In genomic region chr5:158780656-158781237, GRCh38 we compare ENCODE assay signal across 13 cellular contexts.
DNase-seq lines count a peak whose midpoint lies in the region; ATAC-seq and FAIRE-seq lines count a peak whose summit lies in the region.
"Had no signal": no experiment of that assay in that cellular context is flagged by ENCODE, and none has a peak within 500 bp of the region (broad histone marks: within the 10 kb centered on the region; RNA-seq: fewer than 3 reads in every experiment).

No MANE protein-coding gene starts in this region.

- no peaks in the 10 kb centered on the region for H3K27me3 ChIP-seq in effector memory CD4-positive, alpha-beta T cell (replicated peaks; ENCODE audit: control insufficient read depth, insufficient read depth, low read length, poor library complexity, severe bottlenecking)
- H3K27me3 ChIP-seq: gastrocnemius medialis had no signal

- no peak for DNase-seq in effector memory CD4-positive, alpha-beta T cell
- DNase-seq in RCC 7860 (ENCODE audit: low spot score), result no peak
- DNase-seq in NOMO-1 (lab: John Stamatoyannopoulos, UW; ENCODE audit: unreplicated experiment in 2 of 2), result no peak
- DNase-seq: activated naive CD8-positive, alpha-beta T cell treated with anti-CD3 and anti-CD28 coated beads, Interleukin-2, amount 10 ng/mL, durations not matched to agents 7 days and 5 days; CD4-positive, alpha-beta T cell; central memory CD4-positive, alpha-beta T cell; gastrocnemius medialis; NCI-H2171 had no signal

- no peak overlapping the region for H3K27ac ChIP-seq in effector memory CD4-positive, alpha-beta T cell (ENCODE audit: insufficient read depth, low read length, poor library complexity, severe bottlenecking)
- H3K27ac ChIP-seq: skin epidermis had no signal

- peaks cover 64% of the 10 kb centered on the region for H3K4me1 Mint-ChIP-seq in stimulated activated memory B cell treated with anti-CD40 and anti-IgM and Interleukin-4, amounts not matched to agents 10 μg/mL and 1 μg/mL and 100 μg/mL, for 72 hours
- H3K4me1 Mint-ChIP-seq: activated naive CD8-positive, alpha-beta T cell treated with anti-CD3 and anti-CD28 coated beads, Interleukin-2, amount 10 ng/mL, durations not matched to agents 7 days and 5 days had no signal

- H3K36me3 ChIP-seq in effector memory CD4-positive, alpha-beta T cell (ENCODE audit: control insufficient read depth, insufficient read depth, low read length), result no peaks in the 10 kb centered on the region
- H3K36me3 ChIP-seq: gastrocnemius medialis had no signal

- no peak overlapping the region for H3K4me3 Mint-ChIP-seq in stimulated activated memory B cell treated with anti-CD40 and anti-IgM and Interleukin-4, amounts not matched to agents 10 μg/mL and 1 μg/mL and 100 μg/mL, for 72 hours
- H3K4me3 Mint-ChIP-seq: activated naive CD8-positive, alpha-beta T cell treated with anti-CD3 and anti-CD28 coated beads, Interleukin-2, amount 10 ng/mL, durations not matched to agents 7 days and 5 days; CD4-positive, alpha-beta T cell had no signal

- H3K4me3 ChIP-seq in effector memory CD4-positive, alpha-beta T cell (ENCODE audit: insufficient read depth, low read depth, low read length, poor library complexity, severe bottlenecking), result no peak overlapping the region
- H3K4me3 ChIP-seq: gastrocnemius medialis, skin epidermis had no signal

- peak; percentile 83 for ATAC-seq in GM18867 (IDR thresholded peaks at IDR 0.05; ENCODE audit: unreplicated experiment)
- ATAC-seq in GM21390 (IDR thresholded peaks at IDR 0.05; ENCODE audit: unreplicated experiment), result peak; percentile 75
- ATAC-seq in HG03135 (IDR thresholded peaks at IDR 0.05; ENCODE audit: unreplicated experiment), result peak; percentile 65
- no peak for ATAC-seq in stimulated activated memory B cell treated with anti-CD40 and anti-IgM and Interleukin-4, amounts not matched to agents 10 μg/mL and 1 μg/mL and 100 μg/mL, for 72 hours
- ATAC-seq: gastrocnemius medialis had no signal

- peaks cover 50% of the 10 kb centered on the region for H3K36me3 Mint-ChIP-seq in stimulated activated memory B cell treated with anti-CD40 and anti-IgM and Interleukin-4, amounts not matched to agents 10 μg/mL and 1 μg/mL and 100 μg/mL, for 72 hours
- H3K36me3 Mint-ChIP-seq: activated naive CD8-positive, alpha-beta T cell treated with anti-CD3 and anti-CD28 coated beads, Interleukin-2, amount 10 ng/mL, durations not matched to agents 7 days and 5 days had no signal

- no peaks in the 10 kb centered on the region for H3K9me3 ChIP-seq in effector memory CD4-positive, alpha-beta T cell (ENCODE audit: control insufficient read depth, low read length)
- H3K9me3 ChIP-seq: gastrocnemius medialis had no signal

- H3K4me1 ChIP-seq in effector memory CD4-positive, alpha-beta T cell (ENCODE audit: control insufficient read depth, insufficient read depth, low read length, poor library complexity, severe bottlenecking), result no peaks in the 10 kb centered on the region

- H3K9me3 Mint-ChIP-seq in stimulated activated memory B cell treated with anti-CD40 and anti-IgM and Interleukin-4, amounts not matched to agents 10 μg/mL and 1 μg/mL and 100 μg/mL, for 72 hours, result no peaks in the 10 kb centered on the region
- H3K9me3 Mint-ChIP-seq: CD4-positive, alpha-beta T cell had no signal

- no peak for FAIRE-seq in RCC 7860 (lab: Jason Lieb, UNC)

- no peaks in the 10 kb centered on the region for H3K27me3 Mint-ChIP-seq in stimulated activated memory B cell treated with anti-CD40 and anti-IgM and Interleukin-4, amounts not matched to agents 10 μg/mL and 1 μg/mL and 100 μg/mL, for 72 hours
- H3K27me3 Mint-ChIP-seq: activated naive CD8-positive, alpha-beta T cell treated with anti-CD3 and anti-CD28 coated beads, Interleukin-2, amount 10 ng/mL, durations not matched to agents 7 days and 5 days; CD4-positive, alpha-beta T cell had no signal

- H3K27ac Mint-ChIP-seq in stimulated activated memory B cell treated with anti-CD40 and anti-IgM and Interleukin-4, amounts not matched to agents 10 μg/mL and 1 μg/mL and 100 μg/mL, for 72 hours, result peak overlapping the region; percentile 70
- H3K27ac Mint-ChIP-seq: activated naive CD8-positive, alpha-beta T cell treated with anti-CD3 and anti-CD28 coated beads, Interleukin-2, amount 10 ng/mL, durations not matched to agents 7 days and 5 days; CD4-positive, alpha-beta T cell had no signal
